Comparison of ENCODE assay signal across 19 cellular contexts in genomic region chr6:137769797-137770362, GRCh38.
DNase-seq lines count a peak whose midpoint lies in the region; ATAC-seq and TF ChIP-seq lines count a peak whose summit lies in the region.
"Had no signal": no experiment of that assay in that cellular context is flagged by ENCODE, and none has a peak within 500 bp of the region (broad histone marks: within the 10 kb centered on the region; RNA-seq: fewer than 3 reads in every experiment).

No MANE protein-coding gene starts in this region.

- H3K27ac ChIP-seq in esophagus muscularis mucosa (replicated peaks in 1 of 4) (no peak overlapping the region), foreskin keratinocyte (no peak overlapping the region)

- H3K9me3 Mint-ChIP-seq in activated CD8-positive, alpha-beta T cell treated with anti-CD3 and anti-CD28 coated beads for 36 hours = no peaks in the 10 kb centered on the region
- H3K9me3 Mint-ChIP-seq in activated CD8-positive, alpha-beta T cell treated with anti-CD3 and anti-CD28 coated beads, Interleukin-2, amount 10 ng/mL, durations not matched to agents 7 days and 5 days (ENCODE audit: insufficient read depth) = no peaks in the 10 kb centered on the region

- H3K4me3 Mint-ChIP-seq in activated CD8-positive, alpha-beta T cell treated with anti-CD3 and anti-CD28 coated beads for 36 hours = no peak overlapping the region
- no peak overlapping the region for H3K4me3 Mint-ChIP-seq in activated CD8-positive, alpha-beta T cell treated with anti-CD3 and anti-CD28 coated beads, Interleukin-2, amount 10 ng/mL, durations not matched to agents 7 days and 5 days

- H3K36me3 ChIP-seq in esophagus muscularis mucosa = no peaks in the 10 kb centered on the region
- H3K36me3 ChIP-seq: BLaER1 treated with 17β-estradiol and CSF1 and Interleukin-3, amounts not matched to agents 10 nM and 100 nM had no signal

- H3K9me3 ChIP-seq in esophagus muscularis mucosa = peaks cover 0 to 4% (median 0%) of the 10 kb centered on the region in 4 donors

- H3K4me1 ChIP-seq in esophagus muscularis mucosa (peaks cover 0 to 18% (median 11%) of the 10 kb centered on the region in 4 donors), foreskin keratinocyte (peaks cover 34% of the 10 kb centered on the region)

- H3K4me1 Mint-ChIP-seq in activated CD8-positive, alpha-beta T cell treated with anti-CD3 and anti-CD28 coated beads for 36 hours (ENCODE audit: low read depth) = peaks cover 16% of the 10 kb centered on the region
- H3K4me1 Mint-ChIP-seq in activated CD8-positive, alpha-beta T cell treated with anti-CD3 and anti-CD28 coated beads, Interleukin-2, amount 10 ng/mL, durations not matched to agents 7 days and 5 days (ENCODE audit: low read depth) = peaks cover 18% of the 10 kb centered on the region

- H3K27me3 ChIP-seq in esophagus muscularis mucosa (no peaks in the 10 kb centered on the region), foreskin keratinocyte (no peaks in the 10 kb centered on the region)
- H3K27me3 ChIP-seq: BLaER1 treated with 17β-estradiol and CSF1 and Interleukin-3, amounts not matched to agents 10 nM and 100 nM had no signal

- CTCF ChIA-PET in activated CD8-positive, alpha-beta T cell treated with anti-CD3 and anti-CD28 coated beads for 36 hours (lab: Charles Lee) = interaction anchor here (0.9 to 1.0 kb wide), 2 partner anchors 10 to 97 kb away, joined by 3 read pairs; partner anchors contain the start of gene TNFAIP3
- CTCF ChIA-PET in activated CD8-positive, alpha-beta T cell treated with anti-CD3 and anti-CD28 coated beads, Interleukin-2, amount 10 ng/mL, durations not matched to agents 7 days and 5 days (lab: Charles Lee) = no interaction called here

- ATAC-seq in GM19397 (IDR thresholded peaks at IDR 0.05; ENCODE audit: unreplicated experiment) (peak; percentile 40), HG02981 (IDR thresholded peaks at IDR 0.05; ENCODE audit: unreplicated experiment) (peak; percentile 33), foreskin keratinocyte (no peak)
- no peak for ATAC-seq in stimulated activated naive CD8-positive, alpha-beta T cell treated with anti-CD3 and anti-CD28 coated beads, Interleukin-15, Interleukin-2, amounts not matched to agents 100 U/mL and 50 U/mL, for 24 hours
- ATAC-seq in activated CD8-positive, alpha-beta T cell treated with anti-CD3 and anti-CD28 coated beads for 36 hours = no peak
- ATAC-seq in activated CD8-positive, alpha-beta T cell treated with anti-CD3 and anti-CD28 coated beads, Interleukin-2, amount 10 ng/mL, durations not matched to agents 7 days and 5 days = no peak
- ATAC-seq: HCT116, SK-N-SH treated with all-trans-retinoic acid at 6 μM for 48 hours had no signal

- TF ChIP-seq EP300 in esophagus muscularis mucosa (IDR thresholded peaks at IDR 0.05) = no peak

- H3K27me3 Mint-ChIP-seq in activated CD8-positive, alpha-beta T cell treated with anti-CD3 and anti-CD28 coated beads for 36 hours = no peaks in the 10 kb centered on the region
- no peaks in the 10 kb centered on the region for H3K27me3 Mint-ChIP-seq in activated CD8-positive, alpha-beta T cell treated with anti-CD3 and anti-CD28 coated beads, Interleukin-2, amount 10 ng/mL, durations not matched to agents 7 days and 5 days (ENCODE audit: low read depth)

- no peak for TF ChIP-seq POLR2A in esophagus muscularis mucosa (IDR thresholded peaks at IDR 0.05; ENCODE audit: low read depth)

- H3K27ac Mint-ChIP-seq in activated CD8-positive, alpha-beta T cell treated with anti-CD3 and anti-CD28 coated beads for 36 hours = no peak overlapping the region
- H3K27ac Mint-ChIP-seq in activated CD8-positive, alpha-beta T cell treated with anti-CD3 and anti-CD28 coated beads, Interleukin-2, amount 10 ng/mL, durations not matched to agents 7 days and 5 days = no peak overlapping the region

- 93% methylated on average over 6 of the region's 6 CpGs for WGBS in esophagus muscularis mucosa

- DNase-seq in esophagus muscularis mucosa (ENCODE audit: extremely low spot score) (peak; percentile 10), foreskin keratinocyte (no peak)
- DNase-seq in stimulated activated naive CD8-positive, alpha-beta T cell treated with anti-CD3 and anti-CD28 coated beads, Interleukin-15, Interleukin-2, amounts not matched to agents 100 U/mL and 50 U/mL, for 24 hours = no peak
- DNase-seq in activated CD8-positive, alpha-beta T cell treated with anti-CD3 and anti-CD28 coated beads for 36 hours = no peak
- DNase-seq in activated CD8-positive, alpha-beta T cell treated with anti-CD3 and anti-CD28 coated beads, Interleukin-2, amount 10 ng/mL, durations not matched to agents 7 days and 5 days = no peak
- DNase-seq: DMS 273 treated with DMSO at 0.1 percent for 48 hours, GF-D8, MV-4-11, NCI-H1417, NCI-H187 treated with DMSO at 0.1 percent for 48 hours, NCI-H526 treated with DMSO at 0.1 percent for 48 hours, SHP77 treated with DMSO at 0.1 percent for 48 hours, T-helper 1 cell had no signal

- H3K36me3 Mint-ChIP-seq in activated CD8-positive, alpha-beta T cell treated with anti-CD3 and anti-CD28 coated beads for 36 hours (ENCODE audit: low read depth) = peaks cover 1% of the 10 kb centered on the region
- peaks cover 2% of the 10 kb centered on the region for H3K36me3 Mint-ChIP-seq in activated CD8-positive, alpha-beta T cell treated with anti-CD3 and anti-CD28 coated beads, Interleukin-2, amount 10 ng/mL, durations not matched to agents 7 days and 5 days (ENCODE audit: low read depth)

- H3K4me3 ChIP-seq in esophagus muscularis mucosa = no peak overlapping the region
- H3K4me3 ChIP-seq: BLaER1 treated with 17β-estradiol and CSF1 and Interleukin-3, amounts not matched to agents 10 nM and 100 nM had no signal

- TF ChIP-seq CTCF in GM12873 (IDR thresholded peaks at IDR 0.05; ENCODE audit: insufficient read depth, low read depth, low read length, missing control alignments) (peak; percentile 6), esophagus muscularis mucosa (IDR thresholded peaks at IDR 0.05) (no peak), foreskin keratinocyte (conservative IDR thresholded peaks at IDR 0.05) (no peak)
- TF ChIP-seq CTCF in activated CD8-positive, alpha-beta T cell treated with anti-CD3 and anti-CD28 coated beads for 36 hours (IDR thresholded peaks at IDR 0.05) = no peak

- POLR2A ChIA-PET in activated CD8-positive, alpha-beta T cell treated with anti-CD3 and anti-CD28 coated beads for 36 hours (lab: Charles Lee) = interaction anchor here (0.9 kb wide), 1 partner anchor 14 kb away, joined by 3 read pairs; no protein-coding TSS in a partner anchor
- POLR2A ChIA-PET in activated CD8-positive, alpha-beta T cell treated with anti-CD3 and anti-CD28 coated beads, Interleukin-2, amount 10 ng/mL, durations not matched to agents 7 days and 5 days (lab: Charles Lee) = no interaction called here

- intact Hi-C loops in esophagus muscularis mucosa (cut with DNase I) = loop anchor here (10.0 kb wide), 1 partner anchor 55 kb away; no protein-coding TSS in a partner anchor
- intact Hi-C loops in activated CD8-positive, alpha-beta T cell treated with anti-CD3 and anti-CD28 coated beads for 36 hours (cut with micrococcal nuclease) = no loop called here

Comparison
In these comparisons a context has a peak if more than half of its experiments do, and no peak if none do; other contexts are left out.
1. ATAC-seq: peak in GM19397 (single experiment) and HG02981 (single experiment); none in stimulated activated naive CD8-positive, alpha-beta T cell treated with anti-CD3 and anti-CD28 coated beads, Interleukin-15, Interleukin-2, amounts not matched to agents 100 U/mL and 50 U/mL, for 24 hours (single experiment), foreskin keratinocyte (single experiment), activated CD8-positive, alpha-beta T cell treated with anti-CD3 and anti-CD28 coated beads for 36 hours (single experiment) and activated CD8-positive, alpha-beta T cell treated with anti-CD3 and anti-CD28 coated beads, Interleukin-2, amount 10 ng/mL, durations not matched to agents 7 days and 5 days (single experiment).